ENCODE assay signal across 15 cellular contexts in genomic region chr1:225691377-225691776, GRCh38. TPM values are rescaled to one million over a fixed set of nuclear protein-coding genes. Genes with fewer than 3 reads are reported as not detected.
DNase-seq lines count a peak whose midpoint lies in the region; TF ChIP-seq lines count a peak whose summit lies in the region.
"Had no signal": no experiment of that assay in that cellular context is flagged by ENCODE, and none has a peak within 500 bp of the region (broad histone marks: within the 10 kb centered on the region; RNA-seq: fewer than 3 reads in every experiment).

No MANE protein-coding gene starts in this region.

- H2BK120ac ChIP-seq in mesenchymal stem cell (ENCODE audit: low read depth, low read length), result no peak overlapping the region

- peak overlapping the region; percentile 18; the same call in 1 of the 2 replicates for H3K27ac ChIP-seq in C4-2B
- peak overlapping the region; percentile 67 to 76 for H3K27ac ChIP-seq in breast epithelium
- peak overlapping the region; percentile 89 for H3K27ac ChIP-seq in mesenchymal stem cell (ENCODE audit: low read length, poor library complexity, severe bottlenecking)
- H3K27ac ChIP-seq in esophagus squamous epithelium, result no peak overlapping the region
- H3K27ac ChIP-seq: Peyer's patch had no signal

- H2BK5ac ChIP-seq in mesenchymal stem cell (ENCODE audit: low read depth, low read length, poor library complexity, severe bottlenecking), result no peak overlapping the region

- H2BK15ac ChIP-seq in mesenchymal stem cell (ENCODE audit: low read depth, poor library complexity, severe bottlenecking), result peak overlapping the region; percentile 49

- no peaks in the 10 kb centered on the region for H3K27me3 ChIP-seq in breast epithelium
- no peaks in the 10 kb centered on the region for H3K27me3 ChIP-seq in mesenchymal stem cell (ENCODE audit: control insufficient read depth in 1 of 2, insufficient read depth in 1 of 2, low read length in 2 of 2)
- no peaks in the 10 kb centered on the region for H3K27me3 ChIP-seq in esophagus squamous epithelium
- H3K27me3 ChIP-seq: Peyer's patch had no signal

- no peak overlapping the region for H3K4me2 ChIP-seq in mesenchymal stem cell (ENCODE audit: low read length, poor library complexity, severe bottlenecking)

- H4K91ac ChIP-seq in mesenchymal stem cell (ENCODE audit: low read length), result no peak overlapping the region

- H3K18ac ChIP-seq in mesenchymal stem cell (ENCODE audit: low read depth in 1 of 2, low read length in 2 of 2), result peak overlapping the region in 1 of 2 experiments; percentile 16

- H3K14ac ChIP-seq in mesenchymal stem cell (ENCODE audit: low read length in 2 of 2), result no peak overlapping the region

- WGBS in mesenchymal stem cell, result 80% methylated on average over 1 of the region's 2 CpGs
- 47 to 55% methylated on average over 2 of the region's 2 CpGs for WGBS in esophagus squamous epithelium, 2 donors

- H2BK12ac ChIP-seq in mesenchymal stem cell (ENCODE audit: low read length in 2 of 2), result peak overlapping the region in 1 of 2 experiments; percentile 61

- H3K9ac ChIP-seq in mesenchymal stem cell (ENCODE audit: low read length), result no peak overlapping the region

- TF ChIP-seq CTCF in C4-2B (conservative IDR thresholded peaks at IDR 0.05) (no peak), breast epithelium (IDR thresholded peaks at IDR 0.05) (no peak), esophagus squamous epithelium (IDR thresholded peaks at IDR 0.05) (no peak)

- DNase-seq in NCI-H2029 (lab: John Stamatoyannopoulos, UW) (peak; percentile 87), breast epithelium (ENCODE audit: low spot score in 2 of 2) (no peak), mesenchymal stem cell (peak; percentile 71), SIG-M5 (lab: John Stamatoyannopoulos, UW) (no peak), mucosa of gallbladder (ENCODE audit: low spot score) (no peak), esophagus squamous epithelium (lab: John Stamatoyannopoulos, UW) (no peak), mesenteric fat pad (ENCODE audit: low spot score) (no peak)
- DNase-seq: activated CD4-positive, CD25-positive, alpha-beta regulatory T cell; foreskin fibroblast; NCI-H2081 treated with DMSO at 0.1 percent for 48 hours; Peyer's patch; retina; trophoblast cell had no signal

- no peak overlapping the region for H3K4ac ChIP-seq in mesenchymal stem cell (ENCODE audit: low read depth in 1 of 2, low read length in 2 of 2)

- H3K36me3 ChIP-seq in breast epithelium (no peaks in the 10 kb centered on the region), mesenchymal stem cell (ENCODE audit: control insufficient read depth in 1 of 2, insufficient read depth in 2 of 2, low read depth in 1 of 2, low read length in 2 of 2) (no peaks in the 10 kb centered on the region), esophagus squamous epithelium (no peaks in the 10 kb centered on the region)
- H3K36me3 ChIP-seq: Peyer's patch had no signal

- TF ChIP-seq POLR2A in breast epithelium (IDR thresholded peaks at IDR 0.05), result no peak
- no peak for TF ChIP-seq POLR2A in esophagus squamous epithelium (IDR thresholded peaks at IDR 0.05)

- peaks cover 0 to 7% of the 10 kb centered on the region in 2 donors for H3K4me1 ChIP-seq in breast epithelium
- H3K4me1 ChIP-seq in mesenchymal stem cell (ENCODE audit: control insufficient read depth, insufficient read depth, low read depth, low read length), result peaks cover 14% of the 10 kb centered on the region
- H3K4me1 ChIP-seq in esophagus squamous epithelium, result peaks cover 5 to 23% (median 19%) of the 10 kb centered on the region in 3 donors

- H3K4me3 ChIP-seq in breast epithelium (no peak overlapping the region), mesenchymal stem cell (ENCODE audit: insufficient read depth in 1 of 2, low read depth in 1 of 2, low read length in 2 of 2) (no peak overlapping the region), esophagus squamous epithelium (no peak overlapping the region)
- H3K4me3 ChIP-seq: lung, Peyer's patch had no signal

- H3K9me3 ChIP-seq in breast epithelium (no peaks in the 10 kb centered on the region), mesenchymal stem cell (ENCODE audit: control insufficient read depth, low read length) (no peaks in the 10 kb centered on the region), esophagus squamous epithelium (no peaks in the 10 kb centered on the region)
- H3K9me3 ChIP-seq: Peyer's patch had no signal

- intact Hi-C loops in breast epithelium (cut with DNase I; ENCODE audit: low total_unique reads), result no loop called here
- intact Hi-C loops in esophagus squamous epithelium (cut with DNase I), result no loop called here

- no peak overlapping the region for H2AFZ ChIP-seq in mesenchymal stem cell (ENCODE audit: low read depth, low read length)

- no peak overlapping the region for H3K23ac ChIP-seq in mesenchymal stem cell (ENCODE audit: low read length in 2 of 2)

- no peak overlapping the region for H4K8ac ChIP-seq in mesenchymal stem cell (ENCODE audit: low read length)

- no peaks in the 10 kb centered on the region for H3K79me1 ChIP-seq in mesenchymal stem cell (replicated peaks; ENCODE audit: low read length, poor library complexity, severe bottlenecking)

- H2AK5ac ChIP-seq in mesenchymal stem cell (ENCODE audit: low read length, severe bottlenecking), result peak overlapping the region; percentile 71

RNA-seq across cellular contexts. Expression of gene ENAH, which starts 38.5 kb away (rescaled TPM):
- total RNA-seq in breast epithelium (10 to 100 TPM; 36.2 to 62.9 (median 48.2) TPM), mucosa of gallbladder (258 TPM), esophagus squamous epithelium (10 to 100 TPM in 3 of 4 donors, 1 to 10 TPM in 1; 8.6 to 42.5 (median 35.9) TPM), mesenteric fat pad (51.9 TPM)
- 78.1 TPM for polyA plus RNA-seq in mesenchymal stem cell (2013, experiment 1 of 2)
- polyA plus RNA-seq in mesenchymal stem cell (2013, experiment 2 of 2), result 80.9 TPM

Comparison
In these comparisons a context has a peak if more than half of its experiments do, and no peak if none do; other contexts are left out.
1. H3K27ac ChIP-seq: peak in C4-2B (single experiment), breast epithelium (2 of 2) and mesenchymal stem cell (single experiment); none in esophagus squamous epithelium (0 of 4).
2. DNase-seq: peak in NCI-H2029 (single experiment) and mesenchymal stem cell (single experiment); none in breast epithelium (0 of 2), SIG-M5 (single experiment), mucosa of gallbladder (single experiment), esophagus squamous epithelium (single experiment) and mesenteric fat pad (single experiment).